5 cellular contexts compared by ENCODE assay signal in genomic region chr1:227364657-227365056, GRCh38.
TF ChIP-seq lines count a peak whose summit lies in the region.

No MANE protein-coding gene starts in this region.

TF ChIP-seq in HCT116, 20 proteins besides CTCF, POLR2A, EP300 and RAD21:
- TF ChIP-seq ATF3 (IDR thresholded peaks at IDR 0.05) (no peak), FOSL1 (IDR thresholded peaks at IDR 0.05; ENCODE audit: low read depth) (no peak)

TF ChIP-seq in HEK293, 187 proteins besides CTCF, POLR2A, EP300 and RAD21:
- peak; percentile 99 for TF ChIP-seq EGR2 (tag by site-specific recombination; IDR thresholded peaks at IDR 0.05; ENCODE audit: low read depth)
- no peak for TF ChIP-seq ZNF274 (IDR thresholded peaks at IDR 0.05; ENCODE audit: low read length)
- TF ChIP-seq ZNF274 (tag by site-specific recombination; IDR thresholded peaks at IDR 0.05; ENCODE audit: borderline replicate concordance) = no peak
- TF ChIP-seq ZNF621 (tag by site-specific recombination; IDR thresholded peaks at IDR 0.05) = no peak
- no peak for TF ChIP-seq ZNF701 (tag by site-specific recombination; IDR thresholded peaks at IDR 0.05)
- peak; percentile 97 for TF ChIP-seq ZFHX2 (tag by site-specific recombination; conservative IDR thresholded peaks at IDR 0.05)
- TF ChIP-seq ZNF335 (tag by site-specific recombination; conservative IDR thresholded peaks at IDR 0.05) = no peak
- no peak for TF ChIP-seq ZNF626 (tag by site-specific recombination; IDR thresholded peaks at IDR 0.05)

TF ChIP-seq in K562, 482 proteins besides CTCF, POLR2A, EP300 and RAD21:
- TF ChIP-seq ATF2 (CRISPR knock-in tag; IDR thresholded peaks at IDR 0.05) (no peak), ZNF668 (CRISPR knock-in tag; IDR thresholded peaks at IDR 0.05) (no peak), EGR1 (conservative IDR thresholded peaks at IDR 0.05) (0 out of 2 replicates have a peak, but pooled peaks have one; percentile 7)

TF ChIP-seq in H1, 55 proteins besides CTCF, POLR2A, EP300 and RAD21:
- TF ChIP-seq SRF (IDR thresholded peaks at IDR 0.05; ENCODE audit: low read depth, low read length) = no peak
- TF ChIP-seq POLR2AphosphoS5 (IDR thresholded peaks at IDR 0.05; ENCODE audit: low read depth, low read length) = no peak
- TF ChIP-seq RBBP5 (IDR thresholded peaks at IDR 0.05; ENCODE audit: borderline replicate concordance, low read depth, low read length) = no peak
- TF ChIP-seq BRCA1 (IDR thresholded peaks at IDR 0.05; ENCODE audit: low read depth, low read length) = no peak
- TF ChIP-seq CREB1 (IDR thresholded peaks at IDR 0.05) = no peak
- TF ChIP-seq CHD1 (IDR thresholded peaks at IDR 0.05; ENCODE audit: low read depth, low read length) = no peak
- no peak for TF ChIP-seq CTBP2 (IDR thresholded peaks at IDR 0.05; ENCODE audit: borderline replicate concordance, insufficient read depth, insufficient read length, low read length)
- no peak for TF ChIP-seq RFX5 (IDR thresholded peaks at IDR 0.05; ENCODE audit: borderline replicate concordance, low read depth, low read length)
- TF ChIP-seq ZNF274 (IDR thresholded peaks at IDR 0.05; ENCODE audit: borderline replicate concordance, extremely low read depth, low read length) = no peak
- TF ChIP-seq KDM5A (IDR thresholded peaks at IDR 0.05; ENCODE audit: low read length) = no peak
- no peak for TF ChIP-seq GTF2F1 (IDR thresholded peaks at IDR 0.05; ENCODE audit: borderline replicate concordance, low read depth, low read length)

TF ChIP-seq in HEK293T, 16 proteins besides CTCF, POLR2A, EP300 and RAD21:
- no peak for TF ChIP-seq SP1 (IDR thresholded peaks at IDR 0.05)
- TF ChIP-seq FOXA1 (IDR thresholded peaks at IDR 0.05) = no peak
- no peak for TF ChIP-seq FOXM1 (IDR thresholded peaks at IDR 0.05; ENCODE audit: borderline replicate concordance)
- no peak for TF ChIP-seq CTBP1 (IDR thresholded peaks at IDR 0.05; ENCODE audit: borderline replicate concordance)
- TF ChIP-seq NFRKB (IDR thresholded peaks at IDR 0.05) = no peak
- no peak for TF ChIP-seq PKNOX1 (IDR thresholded peaks at IDR 0.05)
- no peak for TF ChIP-seq TARDBP (IDR thresholded peaks at IDR 0.05)
- no peak for TF ChIP-seq ZNF384 (IDR thresholded peaks at IDR 0.05)
- TF ChIP-seq ELF4 (IDR thresholded peaks at IDR 0.05) = no peak
- no peak for TF ChIP-seq FOXK2 (IDR thresholded peaks at IDR 0.05)
- no peak for TF ChIP-seq SUZ12 (IDR thresholded peaks at IDR 0.05)
- no peak for TF ChIP-seq BHLHE40 (IDR thresholded peaks at IDR 0.05; ENCODE audit: borderline replicate concordance)
- no peak for TF ChIP-seq ARNT (IDR thresholded peaks at IDR 0.05)
- TF ChIP-seq LEF1 (IDR thresholded peaks at IDR 0.05; ENCODE audit: borderline replicate concordance) = no peak
- no peak for TF ChIP-seq L3MBTL2 (conservative IDR thresholded peaks at IDR 0.05)
- no peak for TF ChIP-seq HDGF (IDR thresholded peaks at IDR 0.05; ENCODE audit: borderline replicate concordance)
